ENCODE assay signal across 16 cellular contexts in genomic region chr19:5594521-5594950, GRCh38. TPM values are rescaled to one million over a fixed set of nuclear protein-coding genes. Genes with fewer than 3 reads are reported as not detected.
"Had no signal": no experiment of that assay in that cellular context is flagged by ENCODE, and none has a peak within 500 bp of the region (broad histone marks: within the 10 kb centered on the region; RNA-seq: fewer than 3 reads in every experiment).

No MANE protein-coding gene starts in this region.

- ATAC-seq: activated CD8-positive, alpha-beta T cell treated with anti-CD3 and anti-CD28 coated beads for 36 hours; activated naive CD4-positive, alpha-beta T cell treated with anti-CD3 and anti-CD28 coated beads, Interleukin-2, amount 50 U/mL, for 72 hours; activated T-helper 17 cell treated with anti-CD3 and anti-CD28 coated beads, Interleukin-2, amount 50 U/mL, for 72 hours; esophagus mucosa; SK-N-SH treated with all-trans-retinoic acid at 6 μM for 48 hours; stimulated activated memory B cell treated with anti-CD40 and anti-IgM and Interleukin-4, amounts not matched to agents 10 μg/mL and 1 μg/mL and 100 μg/mL, for 72 hours had no signal

- H3K27ac ChIP-seq: prostate gland, right atrium auricular region, WERI-Rb-1 had no signal

- H3K4me1 ChIP-seq: prostate gland had no signal

- H3K4me3 ChIP-seq: prostate gland, right atrium auricular region had no signal

- H3K27me3 ChIP-seq: right atrium auricular region had no signal

- H3K9me3 ChIP-seq: prostate gland, right atrium auricular region had no signal

- DNase-seq: activated CD4-positive, alpha-beta T cell treated with anti-CD3 and anti-CD28 coated beads, Interleukin-2, amount 10 ng/mL, durations not matched to agents 7 days and 5 days; activated CD4-positive, CD25-positive, alpha-beta regulatory T cell treated with anti-CD3 and anti-CD28 coated beads, Interleukin-2, amount 50 U/mL, for 72 hours; activated CD8-positive, alpha-beta T cell treated with anti-CD3 and anti-CD28 coated beads for 36 hours; effector CD8-positive, alpha-beta T cell; foreskin melanocyte; glutamatergic neuron; hippocampal formation; WERI-Rb-1 had no signal

RNA-seq across cellular contexts. Expression of gene TINCR, which starts 26.8 kb away (rescaled TPM):
- total RNA-seq: skeletal muscle tissue had no signal
